ENCODE assay signal across 9 cellular contexts in genomic region chr3:182713743-182714517, GRCh38.
DNase-seq lines count a peak whose midpoint lies in the region; TF ChIP-seq lines count a peak whose summit lies in the region.
"Had no signal": no experiment of that assay in that cellular context is flagged by ENCODE, and none has a peak within 500 bp of the region (broad histone marks: within the 10 kb centered on the region; RNA-seq: fewer than 3 reads in every experiment).

No MANE protein-coding gene starts in this region.

- no peak overlapping the region for H3K9ac ChIP-seq in endodermal cell (ENCODE audit: extremely low read depth, low read length, poor library complexity, severe bottlenecking)
- H3K9ac ChIP-seq in mucosa of stomach (ENCODE audit: low read length): peak overlapping the region; percentile 30

- peaks cover 82% of the 10 kb centered on the region for H3K27me3 Mint-ChIP-seq in endodermal cell (ENCODE audit: insufficient read depth)
- H3K27me3 Mint-ChIP-seq: stimulated activated naive CD8-positive, alpha-beta T cell treated with anti-CD3 and anti-CD28 coated beads, Interleukin-15, Interleukin-2, amounts not matched to agents 100 ng/mL and 50 ng/mL, for 24 hours had no signal

- H3K4me3 ChIP-seq in H7 (ENCODE audit: insufficient read depth, low read depth, low read length) (no peak overlapping the region), Peyer's patch (no peak overlapping the region), endodermal cell (ENCODE audit: low read length) (no peak overlapping the region), mucosa of stomach (ENCODE audit: low read length) (no peak overlapping the region)

- H3K36me3 ChIP-seq in H7 (replicated peaks; ENCODE audit: control insufficient read depth, insufficient read depth, low read length) (no peaks in the 10 kb centered on the region), Peyer's patch (no peaks in the 10 kb centered on the region), endodermal cell (ENCODE audit: control insufficient read depth, insufficient read depth, low read length) (no peaks in the 10 kb centered on the region), mucosa of stomach (ENCODE audit: control insufficient read depth, insufficient read depth, low read length) (no peaks in the 10 kb centered on the region)

- peak in 4 of 6 experiments; percentile 58 to 93 (median 90) for TF ChIP-seq CTCF in Peyer's patch (IDR thresholded peaks at IDR 0.05)
- peak; percentile 80 for TF ChIP-seq CTCF in endodermal cell (conservative IDR thresholded peaks at IDR 0.05)

- 44 to 50% methylated on average over 2 to 3 of the region's 4 CpGs for WGBS in endodermal cell (ENCODE audit: insufficient coverage in 1 of 2, insufficient read length in 1 of 2), 2 experiments

- no peaks in the 10 kb centered on the region for H3K9me3 Mint-ChIP-seq in endodermal cell
- H3K9me3 Mint-ChIP-seq: stimulated activated naive CD8-positive, alpha-beta T cell treated with anti-CD3 and anti-CD28 coated beads, Interleukin-15, Interleukin-2, amounts not matched to agents 100 ng/mL and 50 ng/mL, for 24 hours had no signal

- peaks cover 11% of the 10 kb centered on the region for H3K4me1 Mint-ChIP-seq in endodermal cell

- DNase-seq in SIG-M5 treated with dmso at 0.1 percent for 504 hours (lab: John Stamatoyannopoulos, UW; ENCODE audit: unreplicated experiment) (peak; percentile 84), SIG-M5 (lab: John Stamatoyannopoulos, UW) (no peak), H7 (peak; percentile 44), M059J (ENCODE audit: low read depth) (peak; percentile 70), Peyer's patch (peak in 1 of 3 donors; percentile 65), endodermal cell (no peak), COLO668 (lab: John Stamatoyannopoulos, UW; ENCODE audit: unreplicated experiment) (no peak)

- H3K9me3 ChIP-seq in Peyer's patch (no peaks in the 10 kb centered on the region), endodermal cell (ENCODE audit: control insufficient read depth, low read length) (no peaks in the 10 kb centered on the region), mucosa of stomach (ENCODE audit: control insufficient read depth, low read length) (no peaks in the 10 kb centered on the region)

- H3K4me1 ChIP-seq in Peyer's patch (peaks cover 0 to 14% (median 0%) of the 10 kb centered on the region in 4 donors), endodermal cell (ENCODE audit: control insufficient read depth, insufficient read depth, low read length) (peaks cover 8% of the 10 kb centered on the region), mucosa of stomach (ENCODE audit: control insufficient read depth, insufficient read depth, low read length) (peaks cover 33% of the 10 kb centered on the region)

- no peak overlapping the region for H3K4me3 Mint-ChIP-seq in endodermal cell
- H3K4me3 Mint-ChIP-seq: stimulated activated naive CD8-positive, alpha-beta T cell treated with anti-CD3 and anti-CD28 coated beads, Interleukin-15, Interleukin-2, amounts not matched to agents 100 ng/mL and 50 ng/mL, for 24 hours had no signal

- H3K27ac ChIP-seq in Peyer's patch (no peak overlapping the region), endodermal cell (ENCODE audit: low read depth, low read length) (no peak overlapping the region)

- H3K27me3 ChIP-seq in H7 (ENCODE audit: control insufficient read depth, insufficient read depth, low read length) (no peaks in the 10 kb centered on the region), Peyer's patch (no peaks in the 10 kb centered on the region), endodermal cell (ENCODE audit: control insufficient read depth, insufficient read depth, low read length, poor library complexity, severe bottlenecking) (peaks cover 60% of the 10 kb centered on the region), mucosa of stomach (ENCODE audit: control insufficient read depth, insufficient read depth, low read length) (no peaks in the 10 kb centered on the region)

- H3K36me3 Mint-ChIP-seq in endodermal cell (ENCODE audit: low read depth): no peaks in the 10 kb centered on the region

- TF ChIP-seq POLR2A in Peyer's patch (IDR thresholded peaks at IDR 0.05): no peak

- H3K27ac Mint-ChIP-seq in endodermal cell: no peak overlapping the region
- H3K27ac Mint-ChIP-seq: stimulated activated naive CD8-positive, alpha-beta T cell treated with anti-CD3 and anti-CD28 coated beads, Interleukin-15, Interleukin-2, amounts not matched to agents 100 ng/mL and 50 ng/mL, for 24 hours had no signal

Comparison
In these comparisons a context has a peak if more than half of its experiments do, and no peak if none do; other contexts are left out.
1. DNase-seq: peak in SIG-M5 treated with dmso at 0.1 percent for 504 hours (single experiment), H7 (single experiment) and M059J (single experiment); none in SIG-M5 (single experiment), endodermal cell (single experiment) and COLO668 (single experiment).